In genomic region chr3:123201223-123201556, GRCh38 we compare ENCODE assay signal across 1 cellular context.
TF ChIP-seq lines count a peak whose summit lies in the region.

No MANE protein-coding gene starts in this region.

TF ChIP-seq in GM12878, 131 proteins besides CTCF, POLR2A, EP300 and RAD21 (continued from another document):
- TF ChIP-seq STAT1 (conservative IDR thresholded peaks at IDR 0.05) (no peak), EED (IDR thresholded peaks at IDR 0.05; ENCODE audit: low read depth) (0 out of 2 replicates have a peak, but pooled peaks have one; percentile 14), WRNIP1 (IDR thresholded peaks at IDR 0.05; ENCODE audit: borderline replicate concordance, low read depth, low read length) (no peak), FOS (IDR thresholded peaks at IDR 0.05; ENCODE audit: borderline replicate concordance, extremely low read depth, insufficient read length) (no peak), CBX5 (IDR thresholded peaks at IDR 0.05; ENCODE audit: low read depth) (no peak), IRF3 (IDR thresholded peaks at IDR 0.05) (0 out of 2 replicates have a peak, but pooled peaks have one; percentile 2), HDGF (IDR thresholded peaks at IDR 0.05) (no peak)
- TF ChIP-seq, protein P1, sequence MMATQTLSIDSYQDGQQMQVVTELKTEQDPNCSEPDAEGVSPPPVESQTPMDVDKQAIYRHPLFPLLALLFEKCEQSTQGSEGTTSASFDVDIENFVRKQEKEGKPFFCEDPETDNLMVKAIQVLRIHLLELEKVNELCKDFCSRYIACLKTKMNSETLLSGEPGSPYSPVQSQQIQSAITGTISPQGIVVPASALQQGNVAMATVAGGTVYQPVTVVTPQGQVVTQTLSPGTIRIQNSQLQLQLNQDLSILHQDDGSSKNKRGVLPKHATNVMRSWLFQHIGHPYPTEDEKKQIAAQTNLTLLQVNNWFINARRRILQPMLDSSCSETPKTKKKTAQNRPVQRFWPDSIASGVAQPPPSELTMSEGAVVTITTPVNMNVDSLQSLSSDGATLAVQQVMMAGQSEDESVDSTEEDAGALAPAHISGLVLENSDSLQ (IDR thresholded peaks at IDR 0.05) = no peak
